Comparison of ENCODE assay signal across 11 cellular contexts in the genomic region with DNA sequence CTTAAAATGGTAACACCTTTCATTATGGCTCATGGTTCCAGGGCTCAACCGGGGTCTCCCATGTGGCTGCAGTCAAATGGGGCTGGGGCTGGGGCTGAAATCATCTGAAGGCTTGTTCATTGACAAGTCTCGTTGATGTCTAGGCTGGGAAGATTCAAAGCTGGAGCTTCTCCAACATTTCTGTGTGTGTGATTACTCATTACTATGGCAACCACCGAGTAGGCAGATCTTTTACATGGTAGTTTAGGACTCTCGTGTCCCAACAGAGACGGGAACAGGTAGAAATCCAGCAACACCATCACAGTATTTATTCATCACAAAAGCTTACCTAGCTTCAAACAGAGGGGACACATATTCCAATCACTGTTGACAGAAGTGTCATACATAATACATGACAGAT. TPM values are rescaled to one million over a fixed set of nuclear protein-coding genes. Genes with fewer than 3 reads are reported as not detected.
DNase-seq lines count a peak whose midpoint lies in the region; ATAC-seq, FAIRE-seq and TF ChIP-seq lines count a peak whose summit lies in the region.
"Had no signal": no experiment of that assay in that cellular context is flagged by ENCODE, and none has a peak within 500 bp of the region (broad histone marks: within the 10 kb centered on the region; RNA-seq: fewer than 3 reads in every experiment).

No MANE protein-coding gene starts in this region.

- H3K4me1 Mint-ChIP-seq in naive B cell, result peaks cover 34 to 62% (median 39%) of the 10 kb centered on the region in 3 donors

- H3K27ac Mint-ChIP-seq in naive B cell, result peak overlapping the region in 5 of 6 donors; percentile 7 to 80 (median 42)
- H3K27ac Mint-ChIP-seq: activated naive CD8-positive, alpha-beta T cell treated with anti-CD3 and anti-CD28 coated beads, Interleukin-2, amount 10 ng/mL, durations not matched to agents 7 days and 5 days; memory B cell had no signal

- H3K4me3 ChIP-seq in endocrine pancreas (ENCODE audit: control insufficient read depth, insufficient read depth, low read length) (peak overlapping the region; percentile 17), suprapubic skin (no peak overlapping the region)

- TF ChIP-seq POLR2A in suprapubic skin (IDR thresholded peaks at IDR 0.05), result no peak

- no peak overlapping the region for H3K27ac ChIP-seq in suprapubic skin

- no peaks in the 10 kb centered on the region for H3K27me3 ChIP-seq in endocrine pancreas (ENCODE audit: control insufficient read depth, insufficient read depth, low read length)
- no peaks in the 10 kb centered on the region for H3K27me3 ChIP-seq in suprapubic skin

- peaks cover 4 to 7% of the 10 kb centered on the region in 2 donors for H3K36me3 Mint-ChIP-seq in naive B cell

- TF ChIP-seq EP300 in suprapubic skin (IDR thresholded peaks at IDR 0.05), result no peak

- peak overlapping the region in 2 of 8 donors; percentile 4 to 5 for H3K4me3 Mint-ChIP-seq in naive B cell
- H3K4me3 Mint-ChIP-seq: activated naive CD8-positive, alpha-beta T cell treated with anti-CD3 and anti-CD28 coated beads, Interleukin-2, amount 10 ng/mL, durations not matched to agents 7 days and 5 days; memory B cell had no signal

- no peaks in the 10 kb centered on the region for H3K27me3 Mint-ChIP-seq in naive B cell
- H3K27me3 Mint-ChIP-seq: activated naive CD8-positive, alpha-beta T cell treated with anti-CD3 and anti-CD28 coated beads, Interleukin-2, amount 10 ng/mL, durations not matched to agents 7 days and 5 days; memory B cell had no signal

- ATAC-seq in naive B cell (ENCODE audit: low read depth in 2 of 2), result no peak
- ATAC-seq in HG03469 (IDR thresholded peaks at IDR 0.05; ENCODE audit: unreplicated experiment), result no peak

- FAIRE-seq in D721Med (lab: Jason Lieb, UNC), result no peak

- no peaks in the 10 kb centered on the region for H3K9me3 ChIP-seq in endocrine pancreas (ENCODE audit: control insufficient read depth, low read length)
- H3K9me3 ChIP-seq in suprapubic skin, result no peaks in the 10 kb centered on the region

- H3K36me3 ChIP-seq in endocrine pancreas (ENCODE audit: control insufficient read depth, insufficient read depth, low read length) (peaks cover 3% of the 10 kb centered on the region), suprapubic skin (peaks cover 5% of the 10 kb centered on the region)

- DNase-seq in COLO829 (ENCODE audit: low spot score) (peak; percentile 38), LHCN-M2 (ENCODE audit: low read depth) (peak; percentile 73), naive B cell (no peak), suprapubic skin (ENCODE audit: low spot score in 2 of 2) (no peak), D721Med (ENCODE audit: insufficient read length, low spot score) (no peak), GM20000 (ENCODE audit: low spot score) (no peak)
- DNase-seq: activated naive CD8-positive, alpha-beta T cell treated with anti-CD3 and anti-CD28 coated beads, Interleukin-2, amount 10 ng/mL, durations not matched to agents 7 days and 5 days; SHP77 treated with DMSO at 0.1 percent for 48 hours had no signal

- H3K4me1 ChIP-seq in endocrine pancreas (ENCODE audit: control insufficient read depth, insufficient read depth, low read length), result peaks cover 39% of the 10 kb centered on the region
- H3K4me1 ChIP-seq in suprapubic skin, result peaks cover 79% of the 10 kb centered on the region

- no peak overlapping the region for H3K9ac ChIP-seq in endocrine pancreas (ENCODE audit: control insufficient read depth, insufficient read depth, low read length)

- 28% methylated on average over 5 of the region's 5 CpGs for WGBS in suprapubic skin

- no peaks in the 10 kb centered on the region for H3K9me3 Mint-ChIP-seq in naive B cell
- H3K9me3 Mint-ChIP-seq: activated naive CD8-positive, alpha-beta T cell treated with anti-CD3 and anti-CD28 coated beads, Interleukin-2, amount 10 ng/mL, durations not matched to agents 7 days and 5 days; memory B cell had no signal

- TF ChIP-seq CTCF in suprapubic skin (IDR thresholded peaks at IDR 0.05) (no peak), D721Med (IDR thresholded peaks at IDR 0.05; ENCODE audit: insufficient read depth, missing control alignments) (no peak), GM20000 (IDR thresholded peaks at IDR 0.05; ENCODE audit: extremely low read depth, missing control alignments) (no peak)

RNA-seq across cellular contexts. Expression of gene YTHDC1, which starts 7.8 kb away (rescaled TPM):
- total RNA-seq in LHCN-M2 (2014; rRNA removed) (35.5 and 44.4 TPM in 2 replicates), suprapubic skin (100 to 1,000 TPM in 1 of 4 donors, 10 to 100 TPM in 3; 47.2 to 146 (median 64.0) TPM)
- 23.3 TPM for polyA plus RNA-seq in LHCN-M2 (2012)
- 10 to 100 TPM; 13.8 to 49.5 (median 35.1) TPM for polyA plus RNA-seq in naive B cell (ENCODE audit: low read depth in 6 of 6)

Comparison
In these comparisons a context has a peak if more than half of its experiments do, and no peak if none do; other contexts are left out.
1. DNase-seq: peak in COLO829 (single experiment) and LHCN-M2 (single experiment); none in naive B cell (single experiment), suprapubic skin (0 of 2), D721Med (single experiment) and GM20000 (single experiment).